ENCODE assay signal across 18 cellular contexts in genomic region chr7:84182301-84182700, GRCh38. TPM values are rescaled to one million over a fixed set of nuclear protein-coding genes. Genes with fewer than 3 reads are reported as not detected.
A peak's percentile ranks its signal among the peaks of the same experiment; 100 is the strongest.
DNase-seq lines count a peak whose midpoint lies in the region; ATAC-seq, FAIRE-seq and TF ChIP-seq lines count a peak whose summit lies in the region.
"Had no signal": no experiment of that assay in that cellular context is flagged by ENCODE, and none has a peak within 500 bp of the region (broad histone marks: within the 10 kb centered on the region; RNA-seq: fewer than 3 reads in every experiment).

No MANE protein-coding gene starts in this region.

- no peaks in the 10 kb centered on the region for H3K36me3 Mint-ChIP-seq in MCF 10A (ENCODE audit: insufficient read depth, unreplicated experiment)
- no peaks in the 10 kb centered on the region for H3K36me3 Mint-ChIP-seq in glutamatergic neuron (ENCODE audit: unreplicated experiment)
- H3K36me3 Mint-ChIP-seq: CD4-positive, alpha-beta memory T cell had no signal

- no peaks in the 10 kb centered on the region for H3K36me3 ChIP-seq in breast epithelium
- H3K36me3 ChIP-seq in KMS-11 (ENCODE audit: insufficient read depth) = no peaks in the 10 kb centered on the region
- H3K36me3 ChIP-seq in endothelial cell of umbilical vein (ENCODE audit: control insufficient read depth in 2 of 2, extremely low read depth in 1 of 2, insufficient read depth in 2 of 2, low read length in 2 of 2) = no peaks in the 10 kb centered on the region
- H3K36me3 ChIP-seq: BLaER1 had no signal

- no peak for FAIRE-seq in endothelial cell of umbilical vein (lab: Jason Lieb, UNC)
- FAIRE-seq in GM12892 (lab: Jason Lieb, UNC) = no peak
- FAIRE-seq: A204.1, GM12891, GM18507 had no signal

- H3K4me2 ChIP-seq in KMS-11 = peak overlapping the region; percentile 98
- no peak overlapping the region for H3K4me2 ChIP-seq in endothelial cell of umbilical vein (ENCODE audit: insufficient read depth, low read length)
- H3K4me2 ChIP-seq: BLaER1 had no signal

- no peak for ATAC-seq in foreskin keratinocyte

- TF ChIP-seq CTCF in MCF 10A (IDR thresholded peaks at IDR 0.05; ENCODE audit: unreplicated experiment) (no peak), breast epithelium (IDR thresholded peaks at IDR 0.05) (no peak), KMS-11 (conservative IDR thresholded peaks at IDR 0.05; ENCODE audit: low read depth, low read length) (no peak), endothelial cell of umbilical vein (IDR thresholded peaks at IDR 0.05; ENCODE audit: extremely low read depth in 1 of 2, insufficient read depth in 1 of 2, low read depth in 1 of 2, low read length in 2 of 2) (no peak), foreskin keratinocyte (conservative IDR thresholded peaks at IDR 0.05) (no peak), glutamatergic neuron (IDR thresholded peaks at IDR 0.05; ENCODE audit: partially characterized antibody, unreplicated experiment) (no peak)

- H3K9ac ChIP-seq in KMS-11 (peak overlapping the region; percentile 47; the same call in 1 of the 2 replicates), endothelial cell of umbilical vein (replicated peaks; ENCODE audit: extremely low read depth, insufficient read depth, low read length) (no peak overlapping the region)
- H3K9ac ChIP-seq: BLaER1 had no signal

- H3K9me1 ChIP-seq in endothelial cell of umbilical vein (replicated peaks; ENCODE audit: control insufficient read depth, extremely low read depth, insufficient read depth, low read length) = no peaks in the 10 kb centered on the region

- BruUV-seq in MCF 10A (replicated peaks; lab: Mats Ljungman, UMichigan) (no TSS peak), endothelial cell of umbilical vein (replicated peaks; lab: Mats Ljungman, UMichigan) (no TSS peak)

- H3K79me2 ChIP-seq in KMS-11 (ENCODE audit: insufficient read depth, low read depth) (no peaks in the 10 kb centered on the region), endothelial cell of umbilical vein (ENCODE audit: control insufficient read depth, insufficient read depth, low read length) (no peaks in the 10 kb centered on the region)

- H3K4me3 Mint-ChIP-seq in MCF 10A (ENCODE audit: unreplicated experiment) (no peak overlapping the region), glutamatergic neuron (ENCODE audit: unreplicated experiment) (no peak overlapping the region)
- H3K4me3 Mint-ChIP-seq: CD4-positive, alpha-beta memory T cell had no signal

- H3K27ac Mint-ChIP-seq in MCF 10A (ENCODE audit: low read depth, unreplicated experiment) (no peak overlapping the region), glutamatergic neuron (ENCODE audit: unreplicated experiment) (no peak overlapping the region)
- H3K27ac Mint-ChIP-seq: CD4-positive, alpha-beta memory T cell had no signal

- H3K4me3 ChIP-seq in breast epithelium (no peak overlapping the region), KMS-11 (IDR thresholded peaks at IDR 0.05; ENCODE audit: insufficient read depth, low read depth, low read length) (no peak overlapping the region), endothelial cell of umbilical vein (replicated peaks in 1 of 3; ENCODE audit: insufficient read depth in 1 of 3, low read depth in 1 of 3, low read length in 3 of 3) (no peak overlapping the region)
- H3K4me3 ChIP-seq: BLaER1 had no signal

- dilution Hi-C loops in endothelial cell of umbilical vein (cut with MboI; ENCODE audit: extremely low pct_ligation_motif_present, low sequenced_read_pairs) = no loop called here

- CTCF ChIA-PET in MCF 10A (lab: Yijun Ruan, JAX) (no interaction called here), endothelial cell of umbilical vein (lab: Charles Lee) (interaction anchor here (0.9 to 2.3 kb wide), 5 partner anchors 10 to 840 kb away, joined by 3 to 6 read pairs (median 4); no protein-coding TSS in a partner anchor)

- peaks cover 8% of the 10 kb centered on the region for H3K4me1 Mint-ChIP-seq in MCF 10A (ENCODE audit: insufficient read depth, unreplicated experiment)
- H3K4me1 Mint-ChIP-seq in glutamatergic neuron (ENCODE audit: low read depth, unreplicated experiment) = no peaks in the 10 kb centered on the region

- H2AFZ ChIP-seq in KMS-11 (ENCODE audit: low read depth) = peak overlapping the region; percentile 62; the same call in 1 of the 2 replicates
- H2AFZ ChIP-seq in endothelial cell of umbilical vein (ENCODE audit: low read depth, low read length) = no peak overlapping the region

- H3K27me3 Mint-ChIP-seq in MCF 10A (ENCODE audit: insufficient read depth, unreplicated experiment) (no peaks in the 10 kb centered on the region), glutamatergic neuron (ENCODE audit: unreplicated experiment) (no peaks in the 10 kb centered on the region)
- H3K27me3 Mint-ChIP-seq: CD4-positive, alpha-beta memory T cell had no signal

- DNase-seq in MCF 10A (ENCODE audit: unreplicated experiment) = peak; percentile 2
- no peak for DNase-seq in breast epithelium (ENCODE audit: low spot score in 2 of 2)
- peak; percentile 66 for DNase-seq in endothelial cell of umbilical vein (ENCODE audit: low read depth, low spot score)
- DNase-seq in foreskin keratinocyte = no peak
- DNase-seq in GM12892 (ENCODE audit: insufficient read length) = no peak
- DNase-seq in glutamatergic neuron = no peak
- DNase-seq: CD4-positive, alpha-beta memory T cell; H7; NCI-H187; NCI-H226; NCI-H524; Right ventricle myocardium superior; SW 1271 had no signal

- no peaks in the 10 kb centered on the region for H3K4me1 ChIP-seq in breast epithelium
- peaks cover 57% of the 10 kb centered on the region for H3K4me1 ChIP-seq in KMS-11 (ENCODE audit: low read depth, poor library complexity, severe bottlenecking)
- no peaks in the 10 kb centered on the region for H3K4me1 ChIP-seq in endothelial cell of umbilical vein (ENCODE audit: control insufficient read depth, extremely low read depth, insufficient read depth, low read length)
- peaks cover 6% of the 10 kb centered on the region for H3K4me1 ChIP-seq in foreskin keratinocyte
- H3K4me1 ChIP-seq: BLaER1 had no signal

- H4K20me1 ChIP-seq in KMS-11 (ENCODE audit: insufficient read depth) = no peaks in the 10 kb centered on the region
- no peaks in the 10 kb centered on the region for H4K20me1 ChIP-seq in endothelial cell of umbilical vein (replicated peaks; ENCODE audit: control insufficient read depth, extremely low read depth, insufficient read depth, low read length)
- H4K20me1 ChIP-seq: BLaER1 had no signal

- H3K27me3 ChIP-seq in breast epithelium (no peaks in the 10 kb centered on the region), KMS-11 (ENCODE audit: insufficient read depth, low read depth) (no peaks in the 10 kb centered on the region), endothelial cell of umbilical vein (ENCODE audit: control insufficient read depth in 2 of 2, insufficient read depth in 2 of 2, low read length in 2 of 2) (no peaks in the 10 kb centered on the region), foreskin keratinocyte (no peaks in the 10 kb centered on the region)
- H3K27me3 ChIP-seq: BLaER1 had no signal

- no peak for TF ChIP-seq POLR2A in breast epithelium (IDR thresholded peaks at IDR 0.05)
- TF ChIP-seq POLR2A in endothelial cell of umbilical vein (IDR thresholded peaks at IDR 0.05; ENCODE audit: low read depth, low read length) = no peak
- TF ChIP-seq POLR2A in GM12892 (IDR thresholded peaks at IDR 0.05; ENCODE audit: low read depth, low read length) = no peak

- POLR2A ChIA-PET in MCF 10A (lab: Yijun Ruan, JAX) (interaction anchor here (0.9 kb wide), 1 partner anchor 17 kb away, joined by 4 read pairs; no protein-coding TSS in a partner anchor), endothelial cell of umbilical vein (lab: Charles Lee) (no interaction called here)

- no peaks in the 10 kb centered on the region for H3K9me3 Mint-ChIP-seq in MCF 10A (ENCODE audit: unreplicated experiment)
- no peaks in the 10 kb centered on the region for H3K9me3 Mint-ChIP-seq in glutamatergic neuron (ENCODE audit: unreplicated experiment)

- no peaks in the 10 kb centered on the region for H3K9me3 ChIP-seq in breast epithelium
- H3K9me3 ChIP-seq in endothelial cell of umbilical vein (replicated peaks; ENCODE audit: control insufficient read depth, insufficient read depth, low read length) = no peaks in the 10 kb centered on the region
- H3K9me3 ChIP-seq: BLaER1 had no signal

- H3K27ac ChIP-seq in breast epithelium (no peak overlapping the region), KMS-11 (peak overlapping the region; percentile 78), endothelial cell of umbilical vein (ENCODE audit: insufficient read depth, low read depth, low read length) (no peak overlapping the region), foreskin keratinocyte (no peak overlapping the region)
- H3K27ac ChIP-seq: BLaER1 had no signal

- intact Hi-C loops in MCF 10A (cut with micrococcal nuclease) (no loop called here), breast epithelium (cut with DNase I; ENCODE audit: low total_unique reads) (no loop called here), endothelial cell of umbilical vein (cut with micrococcal nuclease) (no loop called here)

TF ChIP-seq in endothelial cell of umbilical vein, 7 proteins besides CTCF, POLR2A, EP300 and RAD21 (continues in another document):
- TF ChIP-seq FOS (IDR thresholded peaks at IDR 0.05; ENCODE audit: borderline replicate concordance, insufficient read depth, low read length) (no peak), EZH2 (IDR thresholded peaks at IDR 0.05; ENCODE audit: borderline replicate concordance, low read depth, low read length, severe bottlenecking) (no peak), MYC (IDR thresholded peaks at IDR 0.05; ENCODE audit: low read depth, low read length) (no peak), GATA2 (IDR thresholded peaks at IDR 0.05; ENCODE audit: insufficient read depth, insufficient read length, low read depth, low read length) (no peak), JUN (IDR thresholded peaks at IDR 0.05; ENCODE audit: borderline replicate concordance, insufficient read depth, insufficient read length, low read depth) (no peak)

RNA-seq across cellular contexts. Expression of gene SEMA3A, which starts 12.3 kb away (rescaled TPM):
- total RNA-seq in MCF 10A (2022) = 1.5 and 3.2 TPM in 2 replicates
- 10 to 100 TPM in 1 of 3 donors, 1 to 10 TPM in 2; 2.9 to 23.2 (median 5.2) TPM for total RNA-seq in breast epithelium
- total RNA-seq in endothelial cell of umbilical vein = 1.2 and 1.7 TPM in 2 replicates
- 0.49 and 0.68 TPM in 2 replicates for polyA plus RNA-seq in endothelial cell of umbilical vein
- 0.68 and 0.73 TPM in 2 replicates for polyA plus RNA-seq in endothelial cell of umbilical vein (2011; cell fraction: cytosol; rRNA removed)
- polyA plus RNA-seq in endothelial cell of umbilical vein (2011; cell fraction: nucleus; rRNA removed) = 1.3 and 1.6 TPM in 2 replicates
- polyA plus RNA-seq in endothelial cell of umbilical vein (2012) = 0.45 and 0.76 TPM in 2 replicates
- 1.5 and 1.6 TPM in 2 replicates for polyA minus RNA-seq in endothelial cell of umbilical vein
- polyA minus RNA-seq in endothelial cell of umbilical vein (2011; cell fraction: cytosol; rRNA and poly(A)+ RNA removed) = not detected
- 3.3 and 4.3 TPM in 2 replicates for polyA minus RNA-seq in endothelial cell of umbilical vein (2011; cell fraction: nucleus; rRNA and poly(A)+ RNA removed)
- 3.2 and 4.6 TPM in 2 replicates for total RNA-seq in foreskin keratinocyte
- polyA plus RNA-seq in foreskin keratinocyte = 0.66 and 1.0 TPM in 2 replicates
- polyA plus RNA-seq in GM12892 (2012; ENCODE audit: missing spikeins) = not detected
- total RNA-seq in glutamatergic neuron (ENCODE audit: unreplicated experiment) = 16.3 TPM

Comparison
In these comparisons a context has a peak if more than half of its experiments do, and no peak if none do; other contexts are left out.
1. DNase-seq: peak in MCF 10A (single experiment) and endothelial cell of umbilical vein (single experiment); none in breast epithelium (0 of 2), foreskin keratinocyte (0 of 2), GM12892 (single experiment) and glutamatergic neuron (single experiment).